ENCODE assay signal across 1 cellular context in genomic region chr12:98719515-98720504, GRCh38.
TF ChIP-seq lines count a peak whose summit lies in the region.

No MANE protein-coding gene starts in this region.

TF ChIP-seq in K562, 482 proteins besides CTCF, POLR2A, EP300 and RAD21 (continued from another document):
- TF ChIP-seq, protein P1, sequence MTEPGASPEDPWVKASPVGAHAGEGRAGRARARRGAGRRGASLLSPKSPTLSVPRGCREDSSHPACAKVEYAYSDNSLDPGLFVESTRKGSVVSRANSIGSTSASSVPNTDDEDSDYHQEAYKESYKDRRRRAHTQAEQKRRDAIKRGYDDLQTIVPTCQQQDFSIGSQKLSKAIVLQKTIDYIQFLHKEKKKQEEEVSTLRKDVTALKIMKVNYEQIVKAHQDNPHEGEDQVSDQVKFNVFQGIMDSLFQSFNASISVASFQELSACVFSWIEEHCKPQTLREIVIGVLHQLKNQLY (CRISPR knock-in tag; conservative IDR thresholded peaks at IDR 0.05), result no peak
- TF ChIP-seq ZNF589 (CRISPR knock-in tag; IDR thresholded peaks at IDR 0.05; ENCODE audit: low read depth), result no peak
- no peak for TF ChIP-seq HCFC1 (IDR thresholded peaks at IDR 0.05; ENCODE audit: low read depth, low read length)
- TF ChIP-seq, protein P2, sequence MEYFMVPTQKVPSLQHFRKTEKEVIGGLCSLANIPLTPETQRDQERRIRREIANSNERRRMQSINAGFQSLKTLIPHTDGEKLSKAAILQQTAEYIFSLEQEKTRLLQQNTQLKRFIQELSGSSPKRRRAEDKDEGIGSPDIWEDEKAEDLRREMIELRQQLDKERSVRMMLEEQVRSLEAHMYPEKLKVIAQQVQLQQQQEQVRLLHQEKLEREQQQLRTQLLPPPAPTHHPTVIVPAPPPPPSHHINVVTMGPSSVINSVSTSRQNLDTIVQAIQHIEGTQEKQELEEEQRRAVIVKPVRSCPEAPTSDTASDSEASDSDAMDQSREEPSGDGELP (CRISPR knock-in tag; IDR thresholded peaks at IDR 0.05; ENCODE audit: borderline replicate concordance), result no peak
- TF ChIP-seq MAFG (tag; conservative IDR thresholded peaks at IDR 0.05), result peak; percentile 77
- no peak for TF ChIP-seq RAD51 (IDR thresholded peaks at IDR 0.05; ENCODE audit: borderline replicate concordance, low read depth)
- TF ChIP-seq EZH2 (IDR thresholded peaks at IDR 0.05; ENCODE audit: borderline replicate concordance, low read depth, low read length), result no peak
- peak; percentile 59 for TF ChIP-seq MAFF (IDR thresholded peaks at IDR 0.05; ENCODE audit: low read length)
- TF ChIP-seq PPARD (CRISPR knock-in tag; IDR thresholded peaks at IDR 0.05), result no peak
- no peak for TF ChIP-seq ZNF77 (CRISPR knock-in tag; IDR thresholded peaks at IDR 0.05)
- no peak for TF ChIP-seq SIN3B (IDR thresholded peaks at IDR 0.05; ENCODE audit: low read depth)
- TF ChIP-seq, protein P3, sequence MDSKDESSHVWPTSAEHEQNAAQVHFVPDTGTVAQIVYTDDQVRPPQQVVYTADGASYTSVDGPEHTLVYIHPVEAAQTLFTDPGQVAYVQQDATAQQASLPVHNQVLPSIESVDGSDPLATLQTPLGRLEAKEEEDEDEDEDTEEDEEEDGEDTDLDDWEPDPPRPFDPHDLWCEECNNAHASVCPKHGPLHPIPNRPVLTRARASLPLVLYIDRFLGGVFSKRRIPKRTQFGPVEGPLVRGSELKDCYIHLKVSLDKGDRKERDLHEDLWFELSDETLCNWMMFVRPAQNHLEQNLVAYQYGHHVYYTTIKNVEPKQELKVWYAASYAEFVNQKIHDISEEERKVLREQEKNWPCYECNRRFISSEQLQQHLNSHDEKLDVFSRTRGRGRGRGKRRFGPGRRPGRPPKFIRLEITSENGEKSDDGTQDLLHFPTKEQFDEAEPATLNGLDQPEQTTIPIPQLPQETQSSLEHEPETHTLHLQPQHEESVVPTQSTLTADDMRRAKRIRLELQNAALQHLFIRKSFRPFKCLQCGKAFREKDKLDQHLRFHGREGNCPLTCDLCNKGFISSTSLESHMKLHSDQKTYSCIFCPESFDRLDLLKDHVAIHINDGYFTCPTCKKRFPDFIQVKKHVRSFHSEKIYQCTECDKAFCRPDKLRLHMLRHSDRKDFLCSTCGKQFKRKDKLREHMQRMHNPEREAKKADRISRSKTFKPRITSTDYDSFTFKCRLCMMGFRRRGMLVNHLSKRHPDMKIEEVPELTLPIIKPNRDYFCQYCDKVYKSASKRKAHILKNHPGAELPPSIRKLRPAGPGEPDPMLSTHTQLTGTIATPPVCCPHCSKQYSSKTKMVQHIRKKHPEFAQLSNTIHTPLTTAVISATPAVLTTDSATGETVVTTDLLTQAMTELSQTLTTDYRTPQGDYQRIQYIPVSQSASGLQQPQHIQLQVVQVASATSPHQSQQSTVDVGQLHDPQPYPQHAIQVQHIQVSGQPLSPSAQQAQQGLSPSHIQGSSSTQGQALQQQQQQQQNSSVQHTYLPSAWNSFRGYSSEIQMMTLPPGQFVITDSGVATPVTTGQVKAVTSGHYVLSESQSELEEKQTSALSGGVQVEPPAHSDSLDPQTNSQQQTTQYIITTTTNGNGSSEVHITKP (IDR thresholded peaks at IDR 0.05; ENCODE audit: partially characterized antibody), result no peak
- no peak for TF ChIP-seq SMAD3 (CRISPR knock-in tag; conservative IDR thresholded peaks at IDR 0.05)
- TF ChIP-seq HDAC8 (tag; IDR thresholded peaks at IDR 0.05), result no peak
- TF ChIP-seq ASH1L (IDR thresholded peaks at IDR 0.05; ENCODE audit: borderline replicate concordance, low read depth, partially characterized antibody), result no peak
- TF ChIP-seq EHMT2 (IDR thresholded peaks at IDR 0.05), result peak; percentile 47; the same call in 1 of the 2 replicates
TF ChIP-seq in K562: peak in this region for 11.
